ENCODE assay signal across 27 cellular contexts in genomic region chr11:32310218-32310601, GRCh38.
DNase-seq lines count a peak whose midpoint lies in the region; ATAC-seq and TF ChIP-seq lines count a peak whose summit lies in the region.
"Had no signal": no experiment of that assay in that cellular context is flagged by ENCODE, and none has a peak within 500 bp of the region (broad histone marks: within the 10 kb centered on the region; RNA-seq: fewer than 3 reads in every experiment).

No MANE protein-coding gene starts in this region.

- ATAC-seq in lung (ENCODE audit: insufficient read depth, low FRiP score) (no peak), upper lobe of right lung (peak; percentile 82), mucosa of descending colon (no peak), left cardiac atrium (no peak)
- ATAC-seq: natural killer cell; stimulated activated effector memory CD8-positive, alpha-beta T cell treated with anti-CD3 and anti-CD28 coated beads, Interleukin-12 subunit alpha, Interleukin-12 subunit beta, amount 100 ng/mL, for 72 hours had no signal

- H3K4me1 ChIP-seq in fibroblast of lung (ENCODE audit: control insufficient read depth, extremely low read depth, insufficient read depth, low read length) (no peaks in the 10 kb centered on the region), lung (ENCODE audit: control insufficient read depth in 2 of 2, insufficient read depth in 2 of 2, low read length in 2 of 2) (no peaks in the 10 kb centered on the region), upper lobe of right lung (no peaks in the 10 kb centered on the region), mucosa of descending colon (ENCODE audit: low read depth) (no peaks in the 10 kb centered on the region), tibial artery (no peaks in the 10 kb centered on the region)
- H3K4me1 ChIP-seq: adrenal gland, Caco-2, esophagus squamous epithelium had no signal

- H3K4me3 ChIP-seq in fibroblast of lung (replicated peaks in 1 of 4; ENCODE audit: control extremely low read depth in 1 of 4, insufficient read depth in 1 of 4, low read depth in 3 of 4, low read length in 4 of 4) (no peak overlapping the region), lung (no peak overlapping the region), upper lobe of right lung (no peak overlapping the region), mucosa of descending colon (no peak overlapping the region), tibial artery (no peak overlapping the region)
- H3K4me3 ChIP-seq: adrenal gland, esophagus squamous epithelium had no signal

- H4K20me1 ChIP-seq in fibroblast of lung (ENCODE audit: control insufficient read depth, extremely low read depth, insufficient read depth, low read length), result no peaks in the 10 kb centered on the region

- H3K27me3 ChIP-seq in fibroblast of lung (ENCODE audit: control insufficient read depth, insufficient read depth, low read length) (no peaks in the 10 kb centered on the region), lung (ENCODE audit: control insufficient read depth, insufficient read depth) (no peaks in the 10 kb centered on the region), upper lobe of right lung (no peaks in the 10 kb centered on the region), tibial artery (peaks cover 0 to 22% of the 10 kb centered on the region in 2 donors)
- H3K27me3 ChIP-seq: brain microvascular endothelial cell, esophagus squamous epithelium had no signal

- intact Hi-C loops in upper lobe of right lung (cut with DNase I) (no loop called here), mucosa of descending colon (cut with DNase I, micrococcal nuclease) (no loop called here), tibial artery (cut with DNase I; ENCODE audit: low total_unique reads) (no loop called here), left cardiac atrium (cut with DNase I) (no loop called here)

- no peaks in the 10 kb centered on the region for H3K36me3 ChIP-seq in fibroblast of lung (ENCODE audit: control insufficient read depth, insufficient read depth, low read length)
- no peaks in the 10 kb centered on the region for H3K36me3 ChIP-seq in lung (ENCODE audit: control insufficient read depth in 2 of 2, insufficient read depth in 2 of 2, low read length in 2 of 2)
- H3K36me3 ChIP-seq in upper lobe of right lung, result no peaks in the 10 kb centered on the region
- H3K36me3 ChIP-seq in mucosa of descending colon (ENCODE audit: low read depth), result no peaks in the 10 kb centered on the region
- no peaks in the 10 kb centered on the region for H3K36me3 ChIP-seq in tibial artery
- H3K36me3 ChIP-seq: adrenal gland, brain microvascular endothelial cell, esophagus squamous epithelium had no signal

- TF ChIP-seq CTCF in fibroblast of lung (conservative IDR thresholded peaks at IDR 0.05 in 1 of 2, IDR thresholded peaks at IDR 0.05 in 1 of 2; ENCODE audit: low read depth in 1 of 2, low read length in 2 of 2), result no peak
- TF ChIP-seq CTCF in lung (IDR thresholded peaks at IDR 0.05; ENCODE audit: control extremely low read depth, extremely low read depth), result no peak
- no peak for TF ChIP-seq CTCF in upper lobe of right lung (IDR thresholded peaks at IDR 0.05)
- no peak for TF ChIP-seq CTCF in mucosa of descending colon (IDR thresholded peaks at IDR 0.05)
- TF ChIP-seq CTCF in tibial artery (IDR thresholded peaks at IDR 0.05), result no peak

- DNase-seq in NCI-H2171 (lab: John Stamatoyannopoulos, UW) (peak; percentile 45), fibroblast of lung (ENCODE audit: low read depth in 2 of 2) (peak; percentile 11 to 29), lung (ENCODE audit: low spot score) (peak; percentile 65), upper lobe of right lung (peak; percentile 78), mucosa of descending colon (no peak), tibial artery (no peak), left cardiac atrium (no peak)
- no peak for DNase-seq in activated CD4-positive, CD25-positive, alpha-beta regulatory T cell (lab: John Stamatoyannopoulos, UW)
- DNase-seq: activated CD4-positive, alpha-beta memory T cell treated with anti-CD3 and anti-CD28 coated beads for 36 hours; activated CD4-positive, alpha-beta T cell treated with anti-CD3 and anti-CD28 coated beads for 1 hour; activated CD8-positive, alpha-beta memory T cell treated with anti-CD3 and anti-CD28 coated beads, Interleukin-2, amount 50 U/mL, for 4 hours; activated naive CD4-positive, alpha-beta T cell treated with anti-CD3 and anti-CD28 coated beads for 36 hours; adrenal gland; brain microvascular endothelial cell; Caco-2; cerebellar nuclear complex; DMS79; esophagus squamous epithelium; GDM1; HCEC 1CT; natural killer cell; NCI-H1092; NCI-H187; SHP77; T-helper 2 cell had no signal

- H3K9ac ChIP-seq in fibroblast of lung (ENCODE audit: insufficient read depth, low read length), result no peak overlapping the region

- no peak overlapping the region for H2AFZ ChIP-seq in fibroblast of lung (ENCODE audit: low read length)

- H3K4me2 ChIP-seq in fibroblast of lung (ENCODE audit: extremely low read depth, insufficient read depth, low read length), result no peak overlapping the region

- WGBS in lung, 2 donors, result 54 to 81% methylated on average over 6 of the region's 6 CpGs

- no peaks in the 10 kb centered on the region for H3K9me3 ChIP-seq in fibroblast of lung (ENCODE audit: control insufficient read depth, insufficient read depth, low read depth, low read length)
- no peaks in the 10 kb centered on the region for H3K9me3 ChIP-seq in lung (ENCODE audit: control insufficient read depth in 2 of 2, insufficient read depth in 1 of 2, low read length in 1 of 2)
- no peaks in the 10 kb centered on the region for H3K9me3 ChIP-seq in upper lobe of right lung
- H3K9me3 ChIP-seq in mucosa of descending colon, result no peaks in the 10 kb centered on the region
- no peaks in the 10 kb centered on the region for H3K9me3 ChIP-seq in tibial artery
- H3K9me3 ChIP-seq: adrenal gland, Caco-2, esophagus squamous epithelium had no signal

- H3K27ac ChIP-seq in fibroblast of lung (ENCODE audit: insufficient read depth, low read length) (no peak overlapping the region), lung (ENCODE audit: low read depth in 1 of 2, low read length in 1 of 2) (no peak overlapping the region), upper lobe of right lung (no peak overlapping the region), tibial artery (no peak overlapping the region)
- H3K27ac ChIP-seq: adrenal gland, brain microvascular endothelial cell, C4-2B, esophagus squamous epithelium had no signal

- H3K79me2 ChIP-seq in fibroblast of lung (ENCODE audit: control insufficient read depth, insufficient read depth, low read length), result no peaks in the 10 kb centered on the region

Comparison
In these comparisons a context has a peak if more than half of its experiments do, and no peak if none do; other contexts are left out.
1. DNase-seq: peak in NCI-H2171 (single experiment), fibroblast of lung (2 of 2), lung (single experiment) and upper lobe of right lung (single experiment); none in mucosa of descending colon (0 of 3), tibial artery (0 of 2), activated CD4-positive, CD25-positive, alpha-beta regulatory T cell (0 of 4) and left cardiac atrium (single experiment).